In the genomic region with DNA sequence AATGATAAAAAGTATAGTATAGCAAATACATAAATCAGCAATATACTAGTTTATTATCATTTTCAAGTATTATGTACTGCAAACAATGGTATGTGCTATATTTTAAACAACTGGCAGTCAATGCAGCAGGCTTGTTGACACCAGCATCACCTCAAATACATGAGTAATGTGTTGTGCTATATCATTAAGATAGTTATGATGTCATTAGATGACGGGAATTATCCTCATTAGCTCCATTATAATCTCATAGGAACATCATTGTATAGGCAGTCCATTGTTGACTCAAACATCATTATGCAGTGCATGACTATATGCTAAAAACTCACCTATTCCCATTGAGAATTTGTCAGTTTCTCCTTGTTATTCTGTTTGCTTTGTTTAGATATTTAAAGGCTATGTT, we compare ENCODE assay signal across 11 cellular contexts.
"Had no signal": no experiment of that assay in that cellular context is flagged by ENCODE, and none has a peak within 500 bp of the region (broad histone marks: within the 10 kb centered on the region; RNA-seq: fewer than 3 reads in every experiment).

No MANE protein-coding gene starts in this region.

- H3K4me3 ChIP-seq: GM23248, GM23338, HAP-1 had no signal

- H3K4me2 ChIP-seq: GM23338 had no signal

- H3K4me1 ChIP-seq: HAP-1 had no signal

- DNase-seq: GM23248, GOT3, H7, H9, HCEC 1CT, HFFc6 had no signal

- H3K9ac ChIP-seq: GM23248 had no signal

- ATAC-seq: GM23338, HCT116 had no signal

- H3K36me3 ChIP-seq: HAP-1 had no signal

- FAIRE-seq: H1, H54 had no signal

- H2AFZ ChIP-seq: GM23248, GM23338 had no signal

- H3K27ac ChIP-seq: GM23248 had no signal
